In the genomic region with DNA sequence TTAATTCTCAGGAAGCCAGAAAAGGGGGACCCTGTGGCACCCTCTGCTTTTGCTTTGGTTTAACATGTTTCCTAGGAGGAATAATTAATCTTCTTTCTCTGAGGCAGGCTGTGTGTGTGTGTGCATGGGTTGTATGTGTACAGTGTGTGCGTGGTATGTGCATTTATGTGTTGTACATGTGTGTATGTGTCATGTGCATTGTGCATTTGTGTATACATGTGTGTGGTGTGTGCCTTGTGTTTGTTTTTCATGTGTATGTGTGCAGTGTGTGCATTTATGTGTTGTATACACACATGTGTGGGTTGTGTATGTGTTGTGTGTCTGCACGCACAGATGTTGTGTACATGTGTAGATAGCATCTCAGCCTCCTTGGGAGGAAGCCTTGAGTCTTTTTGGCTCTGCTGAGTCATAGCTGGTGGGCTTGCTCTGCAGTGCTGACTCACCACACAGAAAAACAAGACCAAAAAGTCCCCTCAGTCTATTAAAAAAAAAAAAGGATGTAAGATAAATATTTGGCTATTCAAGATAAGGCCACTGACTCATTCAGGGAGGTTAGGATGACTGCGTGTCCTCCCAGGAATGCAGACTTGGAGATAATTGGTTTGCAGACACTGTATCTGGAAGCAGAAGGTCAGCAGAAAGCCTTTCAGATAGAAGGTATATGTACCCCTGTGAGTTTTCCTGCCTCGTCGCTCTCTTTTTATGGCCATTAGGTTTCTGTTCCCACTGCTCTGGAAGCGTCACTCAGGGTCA, we compare ENCODE assay signal across 9 cellular contexts. TPM values are rescaled to one million over a fixed set of nuclear protein-coding genes. Genes with fewer than 3 reads are reported as not detected.
DNase-seq lines count a peak whose midpoint lies in the region; TF ChIP-seq lines count a peak whose summit lies in the region.
"Had no signal": no experiment of that assay in that cellular context is flagged by ENCODE, and none has a peak within 500 bp of the region (broad histone marks: within the 10 kb centered on the region; RNA-seq: fewer than 3 reads in every experiment).

No MANE protein-coding gene starts in this region.

- TF ChIP-seq CTCF in HEK293 (tag by site-specific recombination; IDR thresholded peaks at IDR 0.05) = no peak
- no peak for TF ChIP-seq CTCF in RWPE1 (conservative IDR thresholded peaks at IDR 0.05; ENCODE audit: low read depth)
- no peak for TF ChIP-seq CTCF in uterus (IDR thresholded peaks at IDR 0.05)

- H3K27ac Mint-ChIP-seq in CD8-positive, alpha-beta memory T cell = peak overlapping the region in 1 of 8 donors; percentile 47

- no peaks in the 10 kb centered on the region for H3K9me3 ChIP-seq in CD8-positive, alpha-beta memory T cell (ENCODE audit: low read length)
- H3K9me3 ChIP-seq in HEK293 (ENCODE audit: control insufficient read depth, insufficient read depth, low read depth, low read length) (no peaks in the 10 kb centered on the region), uterus (no peaks in the 10 kb centered on the region)

- CTCF ChIA-PET in CD8-positive, alpha-beta memory T cell (lab: Charles Lee) = interaction anchor here (1.4 kb wide), 1 partner anchor 13 kb away, joined by 3 read pairs; no protein-coding TSS in a partner anchor
- CTCF ChIA-PET in HEK293 (lab: Yijun Ruan, JAX) = interaction anchor here (0.6 to 5.4 kb wide), 6 partner anchors 12 to 687 kb away, joined by 3 to 33 read pairs (median 4); no protein-coding TSS in a partner anchor
- CTCF ChIA-PET in RWPE1 (lab: Yijun Ruan, JAX) = no interaction called here

- peaks cover 0 to 15% (median 9%) of the 10 kb centered on the region in 3 donors for H3K4me1 Mint-ChIP-seq in CD8-positive, alpha-beta memory T cell

- no peak overlapping the region for H3K4me3 Mint-ChIP-seq in CD8-positive, alpha-beta memory T cell
- H3K4me3 Mint-ChIP-seq: IgD-negative memory B cell had no signal

- peaks cover 7 to 42% (median 9%) of the 10 kb centered on the region in 3 donors for H3K36me3 Mint-ChIP-seq in CD8-positive, alpha-beta memory T cell

- H3K9me3 Mint-ChIP-seq in CD8-positive, alpha-beta memory T cell = no peaks in the 10 kb centered on the region

- no peak for TF ChIP-seq POLR2A in uterus (IDR thresholded peaks at IDR 0.05)

- peak overlapping the region; percentile 76 for H3K27ac ChIP-seq in CD8-positive, alpha-beta memory T cell (ENCODE audit: low read depth, low read length)
- H3K27ac ChIP-seq in HEK293 (ENCODE audit: extremely low read depth, low read depth, low read length) (peak overlapping the region; percentile 57), RWPE1 (peak overlapping the region; percentile 81), caudate nucleus (ENCODE audit: low read depth, low read length) (peak overlapping the region; percentile 4), uterus (peak overlapping the region; percentile 87 to 91)

- H3K27me3 Mint-ChIP-seq in CD8-positive, alpha-beta memory T cell = no peaks in the 10 kb centered on the region
- H3K27me3 Mint-ChIP-seq: IgD-negative memory B cell had no signal

- intact Hi-C loops in uterus (cut with DNase I; ENCODE audit: low total_unique reads) = no loop called here

- DNase-seq in CD8-positive, alpha-beta memory T cell = no peak
- DNase-seq in RWPE1 (ENCODE audit: low spot score) (peak; percentile 75), caudate nucleus (lab: John Stamatoyannopoulos, UW) (no peak), lung microvascular endothelial cell (ENCODE audit: low read depth in 2 of 2) (peak; percentile 80 to 99), uterus (peak; percentile 57 to 75), NCI-H2196 (lab: John Stamatoyannopoulos, UW; ENCODE audit: unreplicated experiment) (no peak), D341Med (ENCODE audit: low spot score) (no peak)

- peaks cover 7% of the 10 kb centered on the region for H3K36me3 ChIP-seq in CD8-positive, alpha-beta memory T cell (ENCODE audit: insufficient read depth, low read length)
- H3K36me3 ChIP-seq in HEK293 (ENCODE audit: control insufficient read depth in 2 of 2, insufficient read depth in 1 of 2, low read length in 2 of 2) (peaks cover 0 to 19% of the 10 kb centered on the region in 2 experiments; a peak in 1 of 3 replicates), uterus (no peaks in the 10 kb centered on the region)

- H3K27me3 ChIP-seq in CD8-positive, alpha-beta memory T cell (ENCODE audit: insufficient read depth, low read length, poor library complexity, severe bottlenecking) = no peaks in the 10 kb centered on the region
- no peaks in the 10 kb centered on the region for H3K27me3 ChIP-seq in uterus

- POLR2A ChIA-PET in CD8-positive, alpha-beta memory T cell (lab: Charles Lee) = no interaction called here
- POLR2A ChIA-PET in HEK293 (lab: Yijun Ruan, JAX) (interaction anchor here (0.7 to 4.2 kb wide), 10 partner anchors 9 to 60 kb away, joined by 3 to 33 read pairs (median 4); no protein-coding TSS in a partner anchor), RWPE1 (lab: Yijun Ruan, JAX; ENCODE audit: low non-redundant PET) (no interaction called here)

- H3K4me3 ChIP-seq in CD8-positive, alpha-beta memory T cell (ENCODE audit: low read length) = no peak overlapping the region
- H3K4me3 ChIP-seq in HEK293 (ENCODE audit: low read depth, low read length) (0 out of 2 replicates have a peak overlapping the region, but pooled peaks have one; percentile 1), uterus (no peak overlapping the region)

- peaks cover 4% of the 10 kb centered on the region for H3K4me1 ChIP-seq in CD8-positive, alpha-beta memory T cell (ENCODE audit: insufficient read depth, low read length)
- H3K4me1 ChIP-seq in HEK293 (ENCODE audit: control insufficient read depth, insufficient read depth, low read length) (peaks cover 36% of the 10 kb centered on the region), uterus (peaks cover 19 to 22% of the 10 kb centered on the region in 2 donors)

TF ChIP-seq in HEK293, 187 proteins besides CTCF, POLR2A, EP300 and RAD21 (continues in another document):
- TF ChIP-seq KLF1 (tag by site-specific recombination; IDR thresholded peaks at IDR 0.05) (0 out of 2 replicates have a peak, but pooled peaks have one; percentile 40), HOXA7 (CRISPR knock-in tag; IDR thresholded peaks at IDR 0.05; ENCODE audit: borderline replicate concordance) (no peak), ZNF23 (tag by site-specific recombination; IDR thresholded peaks at IDR 0.05; ENCODE audit: borderline replicate concordance) (no peak), ZNF266 (tag by site-specific recombination; IDR thresholded peaks at IDR 0.05; ENCODE audit: low read depth) (no peak), ZNF561 (tag by site-specific recombination; IDR thresholded peaks at IDR 0.05; ENCODE audit: borderline replicate concordance) (peak; percentile 39; the same call in 1 of the 2 replicates), ZNF555 (tag by site-specific recombination; conservative IDR thresholded peaks at IDR 0.05) (no peak), KLF16 (tag by site-specific recombination; IDR thresholded peaks at IDR 0.05) (peak; percentile 81; the same call in 1 of the 2 replicates), ZBTB7A (tag by site-specific recombination; IDR thresholded peaks at IDR 0.05; ENCODE audit: low read depth) (peak; percentile 73; the same call in 1 of the 2 replicates), ZNF112 (tag by site-specific recombination; IDR thresholded peaks at IDR 0.05) (no peak), ZNF514 (tag by site-specific recombination; IDR thresholded peaks at IDR 0.05) (no peak), KLF10 (tag by site-specific recombination; IDR thresholded peaks at IDR 0.05) (peak; percentile 92), ZNF391 (tag by site-specific recombination; IDR thresholded peaks at IDR 0.05; ENCODE audit: borderline replicate concordance, low read depth) (peak; percentile 95; the same call in 1 of the 2 replicates), ZNF600 (tag by site-specific recombination; IDR thresholded peaks at IDR 0.05) (peak; percentile 98), ZNF239 (tag by site-specific recombination; IDR thresholded peaks at IDR 0.05) (no peak), ZNF658 (tag by site-specific recombination; IDR thresholded peaks at IDR 0.05) (peak; percentile 73; the same call in 1 of the 2 replicates), ZNF169 (tag by site-specific recombination; IDR thresholded peaks at IDR 0.05) (no peak), ZBTB17 (tag by site-specific recombination; IDR thresholded peaks at IDR 0.05) (peak; percentile 90), ZNF155 (tag by site-specific recombination; IDR thresholded peaks at IDR 0.05) (0 out of 2 replicates have a peak, but pooled peaks have one; percentile 14), ZNF624 (tag by site-specific recombination; IDR thresholded peaks at IDR 0.05) (no peak), ZNF248 (tag by site-specific recombination; IDR thresholded peaks at IDR 0.05) (no peak), ZNF473 (tag by site-specific recombination; IDR thresholded peaks at IDR 0.05) (no peak)
- TF ChIP-seq, protein P1, sequence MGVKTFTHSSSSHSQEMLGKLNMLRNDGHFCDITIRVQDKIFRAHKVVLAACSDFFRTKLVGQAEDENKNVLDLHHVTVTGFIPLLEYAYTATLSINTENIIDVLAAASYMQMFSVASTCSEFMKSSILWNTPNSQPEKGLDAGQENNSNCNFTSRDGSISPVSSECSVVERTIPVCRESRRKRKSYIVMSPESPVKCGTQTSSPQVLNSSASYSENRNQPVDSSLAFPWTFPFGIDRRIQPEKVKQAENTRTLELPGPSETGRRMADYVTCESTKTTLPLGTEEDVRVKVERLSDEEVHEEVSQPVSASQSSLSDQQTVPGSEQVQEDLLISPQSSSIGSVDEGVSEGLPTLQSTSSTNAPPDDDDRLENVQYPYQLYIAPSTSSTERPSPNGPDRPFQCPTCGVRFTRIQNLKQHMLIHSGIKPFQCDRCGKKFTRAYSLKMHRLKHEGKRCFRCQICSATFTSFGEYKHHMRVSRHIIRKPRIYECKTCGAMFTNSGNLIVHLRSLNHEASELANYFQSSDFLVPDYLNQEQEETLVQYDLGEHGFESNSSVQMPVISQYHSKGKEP (tag by site-specific recombination; IDR thresholded peaks at IDR 0.05) = 0 out of 2 replicates have a peak, but pooled peaks have one; percentile 34
- TF ChIP-seq, protein P2, sequence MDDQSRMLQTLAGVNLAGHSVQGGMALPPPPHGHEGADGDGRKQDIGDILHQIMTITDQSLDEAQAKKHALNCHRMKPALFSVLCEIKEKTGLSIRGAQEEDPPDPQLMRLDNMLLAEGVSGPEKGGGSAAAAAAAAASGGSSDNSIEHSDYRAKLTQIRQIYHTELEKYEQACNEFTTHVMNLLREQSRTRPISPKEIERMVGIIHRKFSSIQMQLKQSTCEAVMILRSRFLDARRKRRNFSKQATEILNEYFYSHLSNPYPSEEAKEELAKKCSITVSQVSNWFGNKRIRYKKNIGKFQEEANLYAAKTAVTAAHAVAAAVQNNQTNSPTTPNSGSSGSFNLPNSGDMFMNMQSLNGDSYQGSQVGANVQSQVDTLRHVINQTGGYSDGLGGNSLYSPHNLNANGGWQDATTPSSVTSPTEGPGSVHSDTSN (CRISPR knock-in tag; IDR thresholded peaks at IDR 0.05) = no peak

RNA-seq across cellular contexts. Expression of a gene that starts 58.6 kb away (rescaled TPM):
- 10 to 100 TPM; 16.7 to 17.5 TPM for total RNA-seq in CD8-positive, alpha-beta memory T cell
- polyA plus RNA-seq in CD8-positive, alpha-beta memory T cell = 8.7 TPM
- total RNA-seq in lung microvascular endothelial cell = 12.1 and 22.0 TPM in 2 replicates
- total RNA-seq in uterus = 10 to 100 TPM in 2 of 4 donors, 1 to 10 TPM in 2; 9.5 to 32.2 (median 13.5) TPM

Comparison
In these comparisons a context has a peak if more than half of its experiments do, and no peak if none do; other contexts are left out.
1. DNase-seq: peak in RWPE1 (single experiment), lung microvascular endothelial cell (2 of 2) and uterus (2 of 2); none in CD8-positive, alpha-beta memory T cell (0 of 5), caudate nucleus (0 of 61), NCI-H2196 (single experiment) and D341Med (single experiment).
2. H3K27ac ChIP-seq: peak in every context shown above with its lines; median percentile 89 in uterus; 81 in RWPE1; 76 in CD8-positive, alpha-beta memory T cell; 57 in HEK293; 4 in caudate nucleus.